ENCODE assay signal across 1 cellular context in the genomic region with DNA sequence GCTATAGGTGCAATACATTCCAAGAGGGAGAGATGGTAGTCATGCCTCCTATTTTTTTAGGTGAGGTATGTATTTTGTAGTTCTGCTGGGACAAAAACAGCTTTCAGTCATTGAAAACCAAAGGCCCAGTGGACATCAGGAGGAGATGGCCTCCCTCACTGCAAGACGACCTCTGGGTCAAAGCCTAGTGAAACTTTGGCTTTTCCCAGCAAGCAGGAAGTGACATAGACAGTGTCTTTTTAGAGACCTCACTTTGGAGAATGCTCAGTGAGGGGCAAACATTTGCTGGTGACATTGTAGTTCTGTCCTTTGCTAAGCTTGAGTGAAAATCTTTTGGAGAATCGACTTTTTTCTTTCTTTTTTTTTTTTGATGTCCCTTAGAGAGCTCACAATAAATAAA.
TF ChIP-seq lines count a peak whose summit lies in the region.

No MANE protein-coding gene starts in this region.

TF ChIP-seq in GM12878, 131 proteins besides CTCF, POLR2A, EP300 and RAD21:
- TF ChIP-seq CBX5 (IDR thresholded peaks at IDR 0.05; ENCODE audit: low read depth) (no peak), NR2F1 (conservative IDR thresholded peaks at IDR 0.05) (0 out of 2 replicates have a peak, but pooled peaks have one; percentile 15)
